In the genomic region with DNA sequence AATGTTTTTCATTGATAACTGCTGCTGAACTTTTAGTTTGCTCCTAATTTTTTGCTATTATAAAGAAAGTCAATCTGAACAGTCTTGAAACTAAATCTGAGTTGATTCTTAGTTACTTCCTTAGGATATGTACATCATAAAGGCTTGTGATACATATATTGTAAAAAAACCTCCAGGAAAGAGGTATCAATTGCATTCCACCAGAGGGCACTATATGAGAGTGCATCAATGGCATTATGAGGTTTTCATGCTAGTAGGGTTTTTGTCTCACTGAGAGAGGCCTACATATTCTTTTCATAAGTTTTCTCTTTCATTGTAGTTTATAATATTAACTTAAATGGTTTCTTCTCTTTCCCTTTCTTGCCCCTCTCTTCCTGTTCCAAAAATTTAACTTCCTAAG, we compare ENCODE assay signal across 8 cellular contexts. TPM values are rescaled to one million over a fixed set of nuclear protein-coding genes. Genes with fewer than 3 reads are reported as not detected.
DNase-seq lines count a peak whose midpoint lies in the region; TF ChIP-seq lines count a peak whose summit lies in the region.

No MANE protein-coding gene starts in this region.

- DNase-seq in ELR (ENCODE audit: low read depth) (peak; percentile 52), NCI-H1694 (lab: John Stamatoyannopoulos, UW) (peak; percentile 5), dermis blood vessel endothelial cell (peak; percentile 52), renal cortical epithelial cell (ENCODE audit: low read depth) (peak; percentile 25), cerebellar nuclear complex (lab: John Stamatoyannopoulos, UW) (no peak), anterior cingulate cortex (lab: John Stamatoyannopoulos, UW) (no peak)
- DNase-seq in activated CD8-positive, alpha-beta memory T cell treated with anti-CD3 and anti-CD28 coated beads, Interleukin-2, amount 50 U/mL, for 4 hours: no peak

- no peak overlapping the region for H3K27ac ChIP-seq in 22Rv1

- TF ChIP-seq CTCF in 22Rv1 (IDR thresholded peaks at IDR 0.05): peak; percentile 80

RNA-seq across cellular contexts. Expression of a gene that starts 46.9 kb away (rescaled TPM):
- total RNA-seq in dermis blood vessel endothelial cell (33.7 and 48.8 TPM in 2 replicates), renal cortical epithelial cell (20.5 and 40.9 TPM in 2 replicates)

Comparison
In these comparisons a context has a peak if more than half of its experiments do, and no peak if none do; other contexts are left out.
1. DNase-seq: peak in ELR (single experiment), NCI-H1694 (single experiment), dermis blood vessel endothelial cell (single experiment) and renal cortical epithelial cell (single experiment); none in cerebellar nuclear complex (0 of 2), anterior cingulate cortex (0 of 58) and activated CD8-positive, alpha-beta memory T cell treated with anti-CD3 and anti-CD28 coated beads, Interleukin-2, amount 50 U/mL, for 4 hours (single experiment).